In genomic region chr4:143512978-143513313, GRCh38 we compare ENCODE assay signal across 8 cellular contexts. TPM values are rescaled to one million over a fixed set of nuclear protein-coding genes. Genes with fewer than 3 reads are reported as not detected.
DNase-seq lines count a peak whose midpoint lies in the region; ATAC-seq and TF ChIP-seq lines count a peak whose summit lies in the region.

No MANE protein-coding gene starts in this region.

- H3K9me3 Mint-ChIP-seq in effector memory CD8-positive, alpha-beta T cell, result no peaks in the 10 kb centered on the region
- H3K9me3 Mint-ChIP-seq in neural progenitor cell, result peaks cover 3% of the 10 kb centered on the region

- H3K36me3 Mint-ChIP-seq in effector memory CD8-positive, alpha-beta T cell (ENCODE audit: insufficient read depth), result peaks cover 48% of the 10 kb centered on the region
- H3K36me3 Mint-ChIP-seq in neural progenitor cell, result peaks cover 19% of the 10 kb centered on the region

- H4K20me1 ChIP-seq in neural progenitor cell (ENCODE audit: low read depth), result peaks cover 34% of the 10 kb centered on the region

- intact Hi-C loops in Panc1 (cut with micrococcal nuclease; ENCODE audit: unreplicated experiment), result no loop called here

- H3K4me1 Mint-ChIP-seq in effector memory CD8-positive, alpha-beta T cell (ENCODE audit: low read depth in 2 of 2), result peaks cover 20 to 35% of the 10 kb centered on the region in 2 donors
- peaks cover 28% of the 10 kb centered on the region for H3K4me1 Mint-ChIP-seq in neural progenitor cell

- H3K4me1 ChIP-seq in Panc1 (ENCODE audit: control insufficient read depth, insufficient read depth, low read length) (peaks cover 16% of the 10 kb centered on the region), neural progenitor cell (peaks cover 9% of the 10 kb centered on the region)

- H3K36me3 ChIP-seq in Panc1 (ENCODE audit: control insufficient read depth, insufficient read depth, low read length), result peaks cover 16% of the 10 kb centered on the region
- peaks cover 12% of the 10 kb centered on the region for H3K36me3 ChIP-seq in neural progenitor cell

- BruUV-seq in Panc1 (replicated peaks; lab: Mats Ljungman, UMichigan), result no TSS peak

- POLR2A ChIA-PET in Panc1 (lab: Charles Lee), result interaction anchor here (0.6 kb wide), 1 partner anchor 1273 kb away, joined by 10 read pairs; no protein-coding TSS in a partner anchor

- H3K9me3 ChIP-seq in Panc1 (ENCODE audit: control insufficient read depth, insufficient read depth, low read depth, low read length) (no peaks in the 10 kb centered on the region), neural progenitor cell (ENCODE audit: low read depth) (no peaks in the 10 kb centered on the region)

- in situ Hi-C loops in Panc1 (cut with HindIII; ENCODE audit: low pct_unique_long_range_greater_than_20kb, low sequenced_read_pairs), result no loop called here
- in situ Hi-C loops in ACHN (cut with HindIII; ENCODE audit: low pct_ligation_motif_present, low pct_unique_long_range_greater_than_20kb, low sequenced_read_pairs), result no loop called here

- H3K27ac ChIP-seq in Panc1 (ENCODE audit: low read length) (peak overlapping the region; percentile 80), neural progenitor cell (peak overlapping the region; percentile 97)

- peak overlapping the region; percentile 92 for H3K4me2 ChIP-seq in neural progenitor cell

- peaks cover 15% of the 10 kb centered on the region for H3F3A ChIP-seq in neural progenitor cell (ENCODE audit: low read depth)

- DNase-seq in Panc1 (ENCODE audit: low read depth, low spot score) (no peak), neural progenitor cell (ENCODE audit: low spot score) (no peak), AML-193 (lab: John Stamatoyannopoulos, UW) (no peak), ACHN (no peak), NCI-H1694 (lab: John Stamatoyannopoulos, UW) (no peak)
- peak in 2 of 3 experiments; percentile 85 to 92 for DNase-seq in effector memory CD8-positive, alpha-beta T cell

- no peaks in the 10 kb centered on the region for H3K27me3 Mint-ChIP-seq in effector memory CD8-positive, alpha-beta T cell
- H3K27me3 Mint-ChIP-seq in neural progenitor cell (ENCODE audit: insufficient read depth, low read depth), result no peaks in the 10 kb centered on the region

- CTCF ChIA-PET in Panc1 (lab: Charles Lee), result no interaction called here

- no peak for TF ChIP-seq CTCF in Panc1 (IDR thresholded peaks at IDR 0.05)
- TF ChIP-seq CTCF in neural progenitor cell (IDR thresholded peaks at IDR 0.05), result no peak

- ATAC-seq in GM18499 (IDR thresholded peaks at IDR 0.05; ENCODE audit: insufficient read depth, unreplicated experiment) (peak; percentile 31), HG02571 (IDR thresholded peaks at IDR 0.05; ENCODE audit: unreplicated experiment) (peak; percentile 32), Panc1 (peak; percentile 66)
- peak; percentile 62 for ATAC-seq in effector memory CD8-positive, alpha-beta T cell (replicated peaks)

- H3K27me3 ChIP-seq in Panc1 (ENCODE audit: control insufficient read depth, insufficient read depth, low read length) (no peaks in the 10 kb centered on the region), neural progenitor cell (peaks cover 5% of the 10 kb centered on the region)

- H2AFZ ChIP-seq in neural progenitor cell (replicated peaks), result peak overlapping the region; percentile 71

- H3K9ac ChIP-seq in neural progenitor cell, result no peak overlapping the region

- H3K27ac Mint-ChIP-seq in effector memory CD8-positive, alpha-beta T cell, result peak overlapping the region; percentile 99 to 100
- peak overlapping the region; percentile 98 for H3K27ac Mint-ChIP-seq in neural progenitor cell

- peaks cover 44% of the 10 kb centered on the region for H3K79me2 ChIP-seq in neural progenitor cell (ENCODE audit: low read depth)

- H3K4me3 Mint-ChIP-seq in effector memory CD8-positive, alpha-beta T cell, result peak overlapping the region; percentile 97 to 99
- peak overlapping the region; percentile 99 for H3K4me3 Mint-ChIP-seq in neural progenitor cell

- H3K4me3 ChIP-seq in Panc1 (ENCODE audit: low read depth in 2 of 2, low read length in 2 of 2) (peak overlapping the region; percentile 91 to 93), neural progenitor cell (peak overlapping the region; percentile 92)

RNA-seq across cellular contexts. Expression of gene SMARCA5, which starts 0.6 kb away (rescaled TPM):
- 29.9 TPM for total RNA-seq in Panc1 (2021; ENCODE audit: unreplicated experiment)
- 21.8 TPM for polyA plus RNA-seq in Panc1 (2012; ENCODE audit: insufficient read length)
- 114 and 176 TPM in 2 replicates for total RNA-seq in neural progenitor cell (ENCODE audit: low replicate concordance)

Comparison
In these comparisons a context has a peak if more than half of its experiments do, and no peak if none do; other contexts are left out.
1. DNase-seq: peak in effector memory CD8-positive, alpha-beta T cell (2 of 3); none in Panc1 (single experiment), neural progenitor cell (single experiment), AML-193 (0 of 2), ACHN (single experiment) and NCI-H1694 (single experiment).
2. Peak in every context shown above with its lines, with median percentiles within 50 percentile points of each other: ATAC-seq.